Comparison of ENCODE assay signal across 9 cellular contexts in genomic region chr22:49992921-49993648, GRCh38. TPM values are rescaled to one million over a fixed set of nuclear protein-coding genes. Genes with fewer than 3 reads are reported as not detected.
DNase-seq lines count a peak whose midpoint lies in the region; ATAC-seq and TF ChIP-seq lines count a peak whose summit lies in the region.
"Had no signal": no experiment of that assay in that cellular context is flagged by ENCODE, and none has a peak within 500 bp of the region (broad histone marks: within the 10 kb centered on the region; RNA-seq: fewer than 3 reads in every experiment).

No MANE protein-coding gene starts in this region.

- intact Hi-C loops in CD8-positive, alpha-beta T cell (cut with DNase I, micrococcal nuclease): loop anchor here (1.0 kb wide), 5 partner anchors 9 to 226 kb away; no protein-coding TSS in a partner anchor
- intact Hi-C loops in activated B cell treated with CpG ODN at 0.5 μM for 24 hours (cut with micrococcal nuclease): loop anchor here (1.0 to 2.0 kb wide), 6 partner anchors 16 to 226 kb away; partner anchors contain the start of gene PIM3

- ATAC-seq in CD8-positive, alpha-beta T cell: peak; percentile 95
- ATAC-seq in activated B cell treated with CpG ODN at 0.5 μM for 24 hours (ENCODE audit: low read depth) (peak; percentile 98), HG02840 (IDR thresholded peaks at IDR 0.05; ENCODE audit: low FRiP score, unreplicated experiment) (no peak), HG02938 (IDR thresholded peaks at IDR 0.05; ENCODE audit: unreplicated experiment) (no peak)
- ATAC-seq in central memory CD8-positive, alpha-beta T cell (replicated peaks; ENCODE audit: extremely low read depth, poor library complexity, severe bottlenecking): peak; percentile 84

- no peaks in the 10 kb centered on the region for H3K36me3 Mint-ChIP-seq in CD8-positive, alpha-beta T cell
- no peaks in the 10 kb centered on the region for H3K36me3 Mint-ChIP-seq in activated B cell treated with CpG ODN at 0.5 μM for 24 hours (ENCODE audit: low read depth)
- H3K36me3 Mint-ChIP-seq in central memory CD8-positive, alpha-beta T cell (ENCODE audit: insufficient read depth): peaks cover 2% of the 10 kb centered on the region

- peaks cover 8% of the 10 kb centered on the region for H3K4me1 ChIP-seq in CD8-positive, alpha-beta T cell (ENCODE audit: insufficient read depth, low read length)
- H3K4me1 ChIP-seq in liver (ENCODE audit: control insufficient read depth in 4 of 4, insufficient read depth in 4 of 4, low read length in 3 of 4): peaks cover 0 to 6% (median 1%) of the 10 kb centered on the region in 4 donors

- H3K4me3 ChIP-seq in CD8-positive, alpha-beta T cell (ENCODE audit: low read depth, low read length): no peak overlapping the region
- H3K4me3 ChIP-seq in liver (ENCODE audit: low read depth in 1 of 3, low read length in 3 of 3): no peak overlapping the region

- CTCF ChIA-PET in CD8-positive, alpha-beta T cell (lab: Charles Lee): interaction anchor here (0.7 to 6.5 kb wide), 19 partner anchors 10 to 226 kb away, joined by 3 to 56 read pairs (median 5); partner anchors contain the start of gene IL17REL
- CTCF ChIA-PET in activated B cell treated with CpG ODN at 0.5 μM for 24 hours (lab: Charles Lee): interaction anchor here (1.0 to 5.7 kb wide), 10 partner anchors 9 to 62 kb away, joined by 3 to 62 read pairs (median 7); no protein-coding TSS in a partner anchor

- no peaks in the 10 kb centered on the region for H3K36me3 ChIP-seq in CD8-positive, alpha-beta T cell (ENCODE audit: insufficient read depth, low read length)
- H3K36me3 ChIP-seq in liver (ENCODE audit: control insufficient read depth in 4 of 4, insufficient read depth in 3 of 4, low read depth in 1 of 4, low read length in 3 of 4): no peaks in the 10 kb centered on the region

- TF ChIP-seq RAD21 in Ishikawa (IDR thresholded peaks at IDR 0.05; ENCODE audit: low read depth) (peak; percentile 75), liver (IDR thresholded peaks at IDR 0.05) (peak in 1 of 2 donors; percentile 88)

- peaks cover 5% of the 10 kb centered on the region for H3K4me1 Mint-ChIP-seq in CD8-positive, alpha-beta T cell (ENCODE audit: low read depth)
- peaks cover 13% of the 10 kb centered on the region for H3K4me1 Mint-ChIP-seq in activated B cell treated with CpG ODN at 0.5 μM for 24 hours
- peaks cover 14% of the 10 kb centered on the region for H3K4me1 Mint-ChIP-seq in central memory CD8-positive, alpha-beta T cell

- H3K27ac ChIP-seq in CD8-positive, alpha-beta T cell (ENCODE audit: low read depth, low read length): no peak overlapping the region
- H3K27ac ChIP-seq in liver (ENCODE audit: low read depth in 1 of 2, low read length in 2 of 2): no peak overlapping the region

- peaks cover 6% of the 10 kb centered on the region for H3K9me3 Mint-ChIP-seq in CD8-positive, alpha-beta T cell
- H3K9me3 Mint-ChIP-seq in activated B cell treated with CpG ODN at 0.5 μM for 24 hours: peaks cover 5% of the 10 kb centered on the region
- H3K9me3 Mint-ChIP-seq in central memory CD8-positive, alpha-beta T cell: peaks cover 7% of the 10 kb centered on the region

- no peak overlapping the region for H3K9ac ChIP-seq in liver (ENCODE audit: low read depth in 1 of 2, low read length in 2 of 2)

- TF ChIP-seq CTCF in CD8-positive, alpha-beta T cell (IDR thresholded peaks at IDR 0.05): peak; percentile 77
- TF ChIP-seq CTCF in activated B cell treated with CpG ODN at 0.5 μM for 24 hours (IDR thresholded peaks at IDR 0.05) (no peak), liver (IDR thresholded peaks at IDR 0.05; ENCODE audit: low read depth, low read length, missing input control) (peak; percentile 75)

- H3K27me3 ChIP-seq in CD8-positive, alpha-beta T cell (ENCODE audit: insufficient read depth, low read length): no peaks in the 10 kb centered on the region
- H3K27me3 ChIP-seq in liver (ENCODE audit: control insufficient read depth in 4 of 4, insufficient read depth in 4 of 4, low read length in 3 of 4): no peaks in the 10 kb centered on the region

- peak overlapping the region; percentile 21 for H3K27ac Mint-ChIP-seq in CD8-positive, alpha-beta T cell
- H3K27ac Mint-ChIP-seq in activated B cell treated with CpG ODN at 0.5 μM for 24 hours: peak overlapping the region; percentile 54
- H3K27ac Mint-ChIP-seq in central memory CD8-positive, alpha-beta T cell (ENCODE audit: low read depth): peak overlapping the region; percentile 13

- 31% methylated on average over 23 of the region's 23 CpGs for WGBS in liver

- no peak for TF ChIP-seq EP300 in Ishikawa (IDR thresholded peaks at IDR 0.05; ENCODE audit: borderline replicate concordance)

- peaks cover 3% of the 10 kb centered on the region for H3K27me3 Mint-ChIP-seq in CD8-positive, alpha-beta T cell (ENCODE audit: low read depth)
- no peaks in the 10 kb centered on the region for H3K27me3 Mint-ChIP-seq in activated B cell treated with CpG ODN at 0.5 μM for 24 hours
- peaks cover 19% of the 10 kb centered on the region for H3K27me3 Mint-ChIP-seq in central memory CD8-positive, alpha-beta T cell

- no peak overlapping the region for H3K4me3 Mint-ChIP-seq in CD8-positive, alpha-beta T cell
- H3K4me3 Mint-ChIP-seq in activated B cell treated with CpG ODN at 0.5 μM for 24 hours: peak overlapping the region; percentile 41
- H3K4me3 Mint-ChIP-seq in central memory CD8-positive, alpha-beta T cell: no peak overlapping the region

- peak; percentile 39 to 81 (median 73) for DNase-seq in CD8-positive, alpha-beta T cell
- DNase-seq in activated B cell treated with CpG ODN at 0.5 μM for 24 hours: peak; percentile 61
- peak; percentile 46 to 58 for DNase-seq in central memory CD8-positive, alpha-beta T cell (ENCODE audit: low spot score in 2 of 2)
- DNase-seq in stimulated activated CD8-positive, alpha-beta memory T cell treated with anti-CD3 and anti-CD28 coated beads, Interleukin-12 subunit alpha, Interleukin-12 subunit beta, amount 100 ng/mL, for 24 hours (ENCODE audit: extremely low read depth): peak; percentile 42

- POLR2A ChIA-PET in CD8-positive, alpha-beta T cell (lab: Charles Lee): no interaction called here
- POLR2A ChIA-PET in activated B cell treated with CpG ODN at 0.5 μM for 24 hours (lab: Charles Lee): interaction anchor here (1.2 to 4.3 kb wide), 9 partner anchors 10 to 68 kb away, joined by 3 to 41 read pairs (median 5); partner anchors contain the start of gene PIM3

- no peaks in the 10 kb centered on the region for H3K9me3 ChIP-seq in CD8-positive, alpha-beta T cell (ENCODE audit: low read length)
- peaks cover 0 to 7% (median 2%) of the 10 kb centered on the region in 4 donors for H3K9me3 ChIP-seq in liver (ENCODE audit: control insufficient read depth in 4 of 4, low read length in 3 of 4)

TF ChIP-seq in Ishikawa, 13 proteins besides CTCF, POLR2A, EP300 and RAD21:
- TF ChIP-seq USF1 (IDR thresholded peaks at IDR 0.05) (no peak), TAF1 (IDR thresholded peaks at IDR 0.05; ENCODE audit: low read depth) (no peak), ZBTB7A (IDR thresholded peaks at IDR 0.05; ENCODE audit: low read depth) (0 out of 2 replicates have a peak, but pooled peaks have one; percentile 33)

TF ChIP-seq in liver, 16 proteins besides CTCF, POLR2A, EP300 and RAD21 (continues in another document):
- TF ChIP-seq ATF3 (IDR thresholded peaks at IDR 0.05): no peak
- TF ChIP-seq HNF4A (conservative IDR thresholded peaks at IDR 0.05): no peak
- TF ChIP-seq TAF1 (conservative IDR thresholded peaks at IDR 0.05): no peak
- no peak for TF ChIP-seq NR2F2 (IDR thresholded peaks at IDR 0.05)
- no peak for TF ChIP-seq RXRA (IDR thresholded peaks at IDR 0.05)
- no peak for TF ChIP-seq SP1 (IDR thresholded peaks at IDR 0.05)
- TF ChIP-seq HNF4G (IDR thresholded peaks at IDR 0.05): no peak
- no peak for TF ChIP-seq JUND (IDR thresholded peaks at IDR 0.05)
- no peak for TF ChIP-seq YY1 (IDR thresholded peaks at IDR 0.05)
- TF ChIP-seq, protein P1, sequence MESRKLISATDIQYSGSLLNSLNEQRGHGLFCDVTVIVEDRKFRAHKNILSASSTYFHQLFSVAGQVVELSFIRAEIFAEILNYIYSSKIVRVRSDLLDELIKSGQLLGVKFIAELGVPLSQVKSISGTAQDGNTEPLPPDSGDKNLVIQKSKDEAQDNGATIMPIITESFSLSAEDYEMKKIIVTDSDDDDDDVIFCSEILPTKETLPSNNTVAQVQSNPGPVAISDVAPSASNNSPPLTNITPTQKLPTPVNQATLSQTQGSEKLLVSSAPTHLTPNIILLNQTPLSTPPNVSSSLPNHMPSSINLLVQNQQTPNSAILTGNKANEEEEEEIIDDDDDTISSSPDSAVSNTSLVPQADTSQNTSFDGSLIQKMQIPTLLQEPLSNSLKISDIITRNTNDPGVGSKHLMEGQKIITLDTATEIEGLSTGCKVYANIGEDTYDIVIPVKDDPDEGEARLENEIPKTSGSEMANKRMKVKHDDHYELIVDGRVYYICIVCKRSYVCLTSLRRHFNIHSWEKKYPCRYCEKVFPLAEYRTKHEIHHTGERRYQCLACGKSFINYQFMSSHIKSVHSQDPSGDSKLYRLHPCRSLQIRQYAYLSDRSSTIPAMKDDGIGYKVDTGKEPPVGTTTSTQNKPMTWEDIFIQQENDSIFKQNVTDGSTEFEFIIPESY (IDR thresholded peaks at IDR 0.05): no peak
- TF ChIP-seq EGR1 (IDR thresholded peaks at IDR 0.05; ENCODE audit: low read depth in 2 of 2): no peak
- no peak for TF ChIP-seq GABPA (IDR thresholded peaks at IDR 0.05 in 1 of 2, conservative IDR thresholded peaks at IDR 0.05 in 1 of 2)
- no peak for TF ChIP-seq FOXA2 (IDR thresholded peaks at IDR 0.05)
- TF ChIP-seq, protein P2, sequence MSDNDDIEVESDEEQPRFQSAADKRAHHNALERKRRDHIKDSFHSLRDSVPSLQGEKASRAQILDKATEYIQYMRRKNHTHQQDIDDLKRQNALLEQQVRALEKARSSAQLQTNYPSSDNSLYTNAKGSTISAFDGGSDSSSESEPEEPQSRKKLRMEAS (IDR thresholded peaks at IDR 0.05): no peak
- TF ChIP-seq FOXA1 (IDR thresholded peaks at IDR 0.05): no peak

RNA-seq across cellular contexts. Expression of gene IL17REL, which starts 19.5 kb away (rescaled TPM):
- not detected for total RNA-seq in CD8-positive, alpha-beta T cell
- total RNA-seq in activated B cell treated with CpG ODN at 0.5 μM for 24 hours: 0.15 and 0.31 TPM in 2 replicates
- under 1 TPM in 1 of 2 donors, not detected in 1; under 0.01 TPM for total RNA-seq in liver
- polyA plus RNA-seq in liver: not detected
- polyA plus RNA-seq: IgD-negative memory B cell had no signal

RNA-seq across cellular contexts. Expression of gene PIM3, which starts 32.5 kb away (rescaled TPM):
- 100 to 1,000 TPM; 316 to 328 TPM for total RNA-seq in CD8-positive, alpha-beta T cell
- total RNA-seq in activated B cell treated with CpG ODN at 0.5 μM for 24 hours (79.8 and 91.7 TPM in 2 replicates), liver (10 to 100 TPM; 14.5 to 33.8 TPM)
- 10 to 100 TPM; 22.3 to 44.0 TPM for polyA plus RNA-seq in liver

Comparison
In these comparisons a context has a peak if more than half of its experiments do, and no peak if none do; other contexts are left out.
1. ATAC-seq: peak in CD8-positive, alpha-beta T cell (single experiment), activated B cell treated with CpG ODN at 0.5 μM for 24 hours (single experiment) and central memory CD8-positive, alpha-beta T cell (single experiment); none in HG02840 (single experiment) and HG02938 (single experiment).
2. Peak in every context shown above with its lines, with median percentiles within 50 percentile points of each other: DNase-seq and H3K27ac Mint-ChIP-seq.